In the genomic region with DNA sequence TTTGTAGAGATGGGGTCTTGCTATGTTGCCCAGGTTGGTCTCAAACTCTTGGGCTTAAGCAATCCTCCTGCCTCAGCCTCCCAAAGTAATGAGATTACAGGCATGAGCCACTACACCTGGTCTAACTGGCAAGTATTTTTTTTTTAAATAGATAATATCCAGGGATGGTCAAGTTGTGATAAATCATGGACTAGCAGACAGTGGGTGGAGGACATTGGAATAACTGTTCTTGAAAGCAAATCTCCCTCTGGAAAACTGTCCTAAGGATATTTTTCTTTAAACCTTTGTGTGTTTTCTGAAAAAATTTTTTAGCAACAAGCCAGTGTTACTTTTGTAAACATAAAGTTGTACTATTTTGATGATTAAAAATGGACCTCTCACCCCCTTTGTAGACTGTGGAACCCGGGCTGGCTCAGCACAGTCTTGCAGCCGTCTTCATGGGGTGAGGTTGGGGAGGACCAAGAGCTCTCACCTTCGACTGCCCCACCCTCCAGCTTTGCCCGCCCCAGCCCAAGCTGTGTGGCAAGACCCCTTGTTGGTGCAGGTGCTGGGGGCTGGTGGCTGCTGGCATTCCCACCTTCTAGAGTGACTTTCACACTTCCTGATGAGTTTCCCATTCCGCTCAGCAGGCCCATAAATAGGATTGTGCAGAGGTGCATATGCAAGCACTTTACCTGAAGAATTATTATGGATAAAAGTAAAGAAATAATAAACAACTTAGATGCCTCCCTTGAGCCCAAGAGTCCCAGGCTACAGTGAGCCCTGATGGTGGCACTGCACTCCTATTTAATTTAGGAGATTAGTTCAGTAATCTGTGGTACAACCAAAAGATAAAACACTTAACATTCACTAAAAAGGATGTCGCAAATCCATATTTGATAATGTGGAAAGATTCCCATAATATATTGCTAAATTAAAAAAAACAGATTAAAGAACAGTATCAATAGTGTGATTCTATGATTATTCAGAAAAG, we compare ENCODE assay signal across 17 cellular contexts.
"Had no signal": no experiment of that assay in that cellular context is flagged by ENCODE, and none has a peak within 500 bp of the region (broad histone marks: within the 10 kb centered on the region; RNA-seq: fewer than 3 reads in every experiment).

No MANE protein-coding gene starts in this region.

- H3K36me3 ChIP-seq: adrenal gland, heart left ventricle, uterus had no signal

- H3K27me3 Mint-ChIP-seq: memory B cell had no signal

- H3K27ac ChIP-seq: adrenal gland, heart left ventricle, skin epidermis, uterus had no signal

- H3K4me3 ChIP-seq: adrenal gland, heart left ventricle, skin epidermis, uterus had no signal

- ATAC-seq: esophagus mucosa; heart left ventricle; left lobe of liver; natural killer cell treated with Interleukin-12 subunit alpha and Interleukin-12 subunit beta and Interleukin-15 and Interleukin-18, amount 100 ng/mL, for 72 hours had no signal

- H3K9me3 Mint-ChIP-seq: natural killer cell treated with Interleukin-12 subunit alpha and Interleukin-12 subunit beta and Interleukin-15 and Interleukin-18, amount 100 ng/mL, for 72 hours had no signal

- H3K4me3 Mint-ChIP-seq: dendritic cell treated with granulocyte-macrophage colony-stimulating factor and Interleukin-4, amounts not matched to agents 40 ng/mL and 50 ng/mL, for 4 days; endodermal cell; memory B cell; natural killer cell treated with Interleukin-12 subunit alpha and Interleukin-12 subunit beta and Interleukin-15 and Interleukin-18, amount 100 ng/mL, for 72 hours had no signal

- H3K9me3 ChIP-seq: adrenal gland had no signal

- DNase-seq: activated CD4-positive, alpha-beta T cell treated with anti-CD3 and anti-CD28 coated beads, Interleukin-2, amount 50 U/mL, for 1 hour; activated naive CD4-positive, alpha-beta T cell treated with anti-CD3 and anti-CD28 coated beads, Interleukin-2, amount 50 U/mL, for 16 hours; activated T-cell treated with anti-CD3 and anti-CD28 coated beads, Interleukin-2, amount 50 U/mL, for 1 hour; central memory CD4-positive, alpha-beta T cell; endodermal cell; foreskin melanocyte; heart left ventricle; islet precursor cell; T-helper 2 cell; uterus had no signal

- H3K27me3 ChIP-seq: adrenal gland, heart left ventricle, uterus had no signal

- H3K27ac Mint-ChIP-seq: dendritic cell treated with granulocyte-macrophage colony-stimulating factor and Interleukin-4, amounts not matched to agents 40 ng/mL and 50 ng/mL, for 4 days; endodermal cell; memory B cell had no signal
